ENCODE assay signal across 23 cellular contexts in the genomic region with DNA sequence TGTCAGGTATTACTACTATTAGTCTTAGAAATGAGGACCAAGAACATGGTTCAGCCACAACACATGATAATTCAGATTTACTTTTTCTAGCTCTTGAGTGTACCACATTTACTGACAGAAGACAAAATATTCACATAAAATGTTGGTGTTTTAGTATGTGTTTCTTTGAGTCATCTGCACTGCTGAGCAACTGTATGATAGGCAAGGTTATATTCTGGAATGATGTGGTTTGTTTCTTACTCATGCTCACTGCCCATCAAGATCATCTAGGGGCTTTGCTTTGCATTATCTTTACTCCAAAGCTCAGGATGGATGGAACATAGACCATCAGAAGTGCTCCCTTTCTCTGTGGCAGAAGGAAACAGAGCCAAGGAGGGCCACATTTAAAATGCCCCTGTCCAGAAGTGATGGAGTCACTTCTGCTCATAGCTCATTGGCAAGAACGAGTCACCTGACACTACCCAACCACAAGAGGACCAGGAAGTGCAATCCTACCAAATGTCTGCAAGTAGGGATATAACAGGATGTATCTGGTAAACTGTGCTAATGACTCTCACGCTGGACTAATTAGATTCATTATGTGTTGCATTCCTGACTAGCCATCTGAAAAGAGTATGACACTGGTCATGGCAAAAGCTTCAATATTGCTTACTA.
DNase-seq lines count a peak whose midpoint lies in the region; ATAC-seq and TF ChIP-seq lines count a peak whose summit lies in the region.
"Had no signal": no experiment of that assay in that cellular context is flagged by ENCODE, and none has a peak within 500 bp of the region (broad histone marks: within the 10 kb centered on the region; RNA-seq: fewer than 3 reads in every experiment).

No MANE protein-coding gene starts in this region.

- TF ChIP-seq CTCF in natural killer cell (IDR thresholded peaks at IDR 0.05) (no peak), NB4 (IDR thresholded peaks at IDR 0.05; ENCODE audit: low read depth, low read length) (no peak)

- H3K27me3 Mint-ChIP-seq in natural killer cell treated with Interleukin-12 subunit alpha and Interleukin-12 subunit beta and Interleukin-15 and Interleukin-18, amount 100 ng/mL, for 72 hours = no peaks in the 10 kb centered on the region
- H3K27me3 Mint-ChIP-seq in natural killer cell (ENCODE audit: low read depth in 2 of 2) = no peaks in the 10 kb centered on the region
- H3K27me3 Mint-ChIP-seq: CD4-positive, alpha-beta T cell had no signal

- intact Hi-C loops in natural killer cell (cut with micrococcal nuclease) = no loop called here

- H3K27ac Mint-ChIP-seq in natural killer cell treated with Interleukin-12 subunit alpha and Interleukin-12 subunit beta and Interleukin-15 and Interleukin-18, amount 100 ng/mL, for 72 hours = peak overlapping the region; percentile 42 to 69
- H3K27ac Mint-ChIP-seq in natural killer cell = no peak overlapping the region
- H3K27ac Mint-ChIP-seq: CD4-positive, alpha-beta T cell; H9 had no signal

- ATAC-seq in natural killer cell treated with Interleukin-12 subunit alpha and Interleukin-12 subunit beta and Interleukin-15 and Interleukin-18, amount 100 ng/mL, for 72 hours = peak; percentile 41 to 54
- ATAC-seq in natural killer cell = no peak
- ATAC-seq: left colon, mucosa of descending colon, right cardiac atrium, Right ventricle myocardium inferior had no signal

- H3K36me3 Mint-ChIP-seq in natural killer cell treated with Interleukin-12 subunit alpha and Interleukin-12 subunit beta and Interleukin-15 and Interleukin-18, amount 100 ng/mL, for 72 hours = peaks cover 18% of the 10 kb centered on the region
- H3K36me3 Mint-ChIP-seq in natural killer cell = no peaks in the 10 kb centered on the region

- TF ChIP-seq POLR2A in NB4 (IDR thresholded peaks at IDR 0.05; ENCODE audit: extremely low read depth, insufficient read length) = no peak

- no peaks in the 10 kb centered on the region for H3K9me3 Mint-ChIP-seq in natural killer cell treated with Interleukin-12 subunit alpha and Interleukin-12 subunit beta and Interleukin-15 and Interleukin-18, amount 100 ng/mL, for 72 hours
- no peaks in the 10 kb centered on the region for H3K9me3 Mint-ChIP-seq in natural killer cell
- H3K9me3 Mint-ChIP-seq: CD4-positive, alpha-beta T cell; H9 had no signal

- peaks cover 33 to 38% of the 10 kb centered on the region in 2 donors for H3K4me1 Mint-ChIP-seq in natural killer cell treated with Interleukin-12 subunit alpha and Interleukin-12 subunit beta and Interleukin-15 and Interleukin-18, amount 100 ng/mL, for 72 hours (ENCODE audit: low read depth in 2 of 2)
- peaks cover 20 to 31% of the 10 kb centered on the region in 2 donors for H3K4me1 Mint-ChIP-seq in natural killer cell

- H3K4me3 ChIP-seq in NB4 (ENCODE audit: low read depth, low read length) = no peak overlapping the region
- H3K4me3 ChIP-seq: colonic mucosa, mucosa of descending colon, tibial artery had no signal

- no peak for DNase-seq in natural killer cell treated with Interleukin-12 subunit alpha and Interleukin-12 subunit beta and Interleukin-15 and Interleukin-18, amount 100 ng/mL, for 72 hours (ENCODE audit: low spot score)
- no peak for DNase-seq in natural killer cell
- DNase-seq in NB4 (ENCODE audit: low read depth) = peak; percentile 27
- DNase-seq in fibroblast of peridontal ligament (ENCODE audit: extremely low read depth) = peak; percentile 5
- no peak for DNase-seq in NK-92 (lab: John Stamatoyannopoulos, UW; ENCODE audit: unreplicated experiment)
- no peak for DNase-seq in NCI-H2171 (lab: John Stamatoyannopoulos, UW)
- DNase-seq in NCI-H446 (lab: John Stamatoyannopoulos, UW) = no peak
- no peak for DNase-seq in middle frontal gyrus (ENCODE audit: extremely low spot score, low spot score)
- DNase-seq: ACHN; activated CD4-positive, alpha-beta T cell treated with anti-CD3 and anti-CD28 coated beads, Interleukin-2, amount 50 U/mL, for 4 hours; activated naive CD4-positive, alpha-beta T cell; CD4-positive, alpha-beta T cell; colonic mucosa; DMS79 treated with DMSO at 0.1 percent for 48 hours; H9; left colon; mucosa of descending colon; NCI-H1694; occipital lobe; right cardiac atrium; stimulated activated naive CD4-positive, alpha-beta T cell; tibial artery had no signal

- H3K4me3 Mint-ChIP-seq in natural killer cell treated with Interleukin-12 subunit alpha and Interleukin-12 subunit beta and Interleukin-15 and Interleukin-18, amount 100 ng/mL, for 72 hours = no peak overlapping the region
- H3K4me3 Mint-ChIP-seq in natural killer cell = no peak overlapping the region
- H3K4me3 Mint-ChIP-seq: CD4-positive, alpha-beta T cell; H9 had no signal

Comparison
In these comparisons a context has a peak if more than half of its experiments do, and no peak if none do; other contexts are left out.
1. ATAC-seq: peak in natural killer cell treated with Interleukin-12 subunit alpha and Interleukin-12 subunit beta and Interleukin-15 and Interleukin-18, amount 100 ng/mL, for 72 hours (2 of 2); none in natural killer cell (0 of 3).
2. H3K27ac Mint-ChIP-seq: peak in natural killer cell treated with Interleukin-12 subunit alpha and Interleukin-12 subunit beta and Interleukin-15 and Interleukin-18, amount 100 ng/mL, for 72 hours (2 of 2); none in natural killer cell (0 of 2).
3. DNase-seq: peak in NB4 (single experiment) and fibroblast of peridontal ligament (single experiment); none in natural killer cell treated with Interleukin-12 subunit alpha and Interleukin-12 subunit beta and Interleukin-15 and Interleukin-18, amount 100 ng/mL, for 72 hours (single experiment), natural killer cell (single experiment), NK-92 (single experiment), NCI-H2171 (single experiment), NCI-H446 (0 of 2) and middle frontal gyrus (single experiment).